In the genomic region with DNA sequence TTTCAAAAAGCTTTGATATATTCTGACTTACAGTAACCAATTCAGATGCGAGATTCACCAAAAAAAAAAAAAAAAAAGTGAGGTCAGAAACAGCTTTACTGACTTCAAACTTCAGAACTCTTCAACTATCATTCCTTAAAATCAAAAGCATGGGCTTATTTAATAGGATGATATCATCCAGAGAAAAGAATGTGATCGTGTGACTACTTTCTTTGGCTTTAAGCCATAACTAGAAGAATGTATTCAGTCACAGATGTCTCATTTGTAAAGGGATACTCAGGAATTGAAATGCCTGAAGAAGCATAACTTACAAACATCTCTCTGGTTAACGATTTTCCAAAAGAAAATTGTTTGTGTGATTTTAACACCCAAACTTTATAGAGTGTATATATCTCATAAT, we compare ENCODE assay signal across 2 cellular contexts.
TF ChIP-seq lines count a peak whose summit lies in the region.

No MANE protein-coding gene starts in this region.

TF ChIP-seq in A549, 52 proteins besides CTCF, POLR2A, EP300 and RAD21 (continued from another document):
- TF ChIP-seq MYC (IDR thresholded peaks at IDR 0.05; ENCODE audit: borderline replicate concordance, low read length) (no peak), JUN (IDR thresholded peaks at IDR 0.05) (no peak), FOSL2 (IDR thresholded peaks at IDR 0.05) (no peak), FOSL2 (CRISPR knock-in tag; IDR thresholded peaks at IDR 0.05) (no peak), HEYL (CRISPR knock-in tag; IDR thresholded peaks at IDR 0.05) (no peak), PHF8 (IDR thresholded peaks at IDR 0.05; ENCODE audit: borderline replicate concordance, low read depth) (no peak), RFX5 (IDR thresholded peaks at IDR 0.05) (no peak)
- TF ChIP-seq, protein P1, sequence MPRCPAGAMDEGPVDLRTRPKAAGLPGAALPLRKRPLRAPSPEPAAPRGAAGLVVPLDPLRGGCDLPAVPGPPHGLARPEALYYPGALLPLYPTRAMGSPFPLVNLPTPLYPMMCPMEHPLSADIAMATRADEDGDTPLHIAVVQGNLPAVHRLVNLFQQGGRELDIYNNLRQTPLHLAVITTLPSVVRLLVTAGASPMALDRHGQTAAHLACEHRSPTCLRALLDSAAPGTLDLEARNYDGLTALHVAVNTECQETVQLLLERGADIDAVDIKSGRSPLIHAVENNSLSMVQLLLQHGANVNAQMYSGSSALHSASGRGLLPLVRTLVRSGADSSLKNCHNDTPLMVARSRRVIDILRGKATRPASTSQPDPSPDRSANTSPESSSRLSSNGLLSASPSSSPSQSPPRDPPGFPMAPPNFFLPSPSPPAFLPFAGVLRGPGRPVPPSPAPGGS (IDR thresholded peaks at IDR 0.05): no peak

TF ChIP-seq in WTC11, 78 proteins besides CTCF, POLR2A, EP300 and RAD21 (continued from another document):
- TF ChIP-seq GTF2I (CRISPR knock-in tag; conservative IDR thresholded peaks at IDR 0.05) (no peak), ZNF671 (CRISPR knock-in tag; IDR thresholded peaks at IDR 0.05) (no peak), STAT6 (CRISPR knock-in tag; conservative IDR thresholded peaks at IDR 0.05; ENCODE audit: low read depth) (no peak), RELA (CRISPR knock-in tag; IDR thresholded peaks at IDR 0.05; ENCODE audit: borderline replicate concordance) (no peak), CREB1 (CRISPR knock-in tag; IDR thresholded peaks at IDR 0.05) (no peak), IRF2 (CRISPR knock-in tag; IDR thresholded peaks at IDR 0.05; ENCODE audit: borderline replicate concordance, low read depth) (no peak), ZNF219 (CRISPR knock-in tag; IDR thresholded peaks at IDR 0.05; ENCODE audit: borderline replicate concordance) (no peak), ZNF317 (CRISPR knock-in tag; IDR thresholded peaks at IDR 0.05; ENCODE audit: borderline replicate concordance, low read depth) (no peak), SP1 (CRISPR knock-in tag; conservative IDR thresholded peaks at IDR 0.05) (no peak)
- TF ChIP-seq, protein P2, sequence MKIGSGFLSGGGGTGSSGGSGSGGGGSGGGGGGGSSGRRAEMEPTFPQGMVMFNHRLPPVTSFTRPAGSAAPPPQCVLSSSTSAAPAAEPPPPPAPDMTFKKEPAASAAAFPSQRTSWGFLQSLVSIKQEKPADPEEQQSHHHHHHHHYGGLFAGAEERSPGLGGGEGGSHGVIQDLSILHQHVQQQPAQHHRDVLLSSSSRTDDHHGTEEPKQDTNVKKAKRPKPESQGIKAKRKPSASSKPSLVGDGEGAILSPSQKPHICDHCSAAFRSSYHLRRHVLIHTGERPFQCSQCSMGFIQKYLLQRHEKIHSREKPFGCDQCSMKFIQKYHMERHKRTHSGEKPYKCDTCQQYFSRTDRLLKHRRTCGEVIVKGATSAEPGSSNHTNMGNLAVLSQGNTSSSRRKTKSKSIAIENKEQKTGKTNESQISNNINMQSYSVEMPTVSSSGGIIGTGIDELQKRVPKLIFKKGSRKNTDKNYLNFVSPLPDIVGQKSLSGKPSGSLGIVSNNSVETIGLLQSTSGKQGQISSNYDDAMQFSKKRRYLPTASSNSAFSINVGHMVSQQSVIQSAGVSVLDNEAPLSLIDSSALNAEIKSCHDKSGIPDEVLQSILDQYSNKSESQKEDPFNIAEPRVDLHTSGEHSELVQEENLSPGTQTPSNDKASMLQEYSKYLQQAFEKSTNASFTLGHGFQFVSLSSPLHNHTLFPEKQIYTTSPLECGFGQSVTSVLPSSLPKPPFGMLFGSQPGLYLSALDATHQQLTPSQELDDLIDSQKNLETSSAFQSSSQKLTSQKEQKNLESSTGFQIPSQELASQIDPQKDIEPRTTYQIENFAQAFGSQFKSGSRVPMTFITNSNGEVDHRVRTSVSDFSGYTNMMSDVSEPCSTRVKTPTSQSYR (CRISPR knock-in tag; IDR thresholded peaks at IDR 0.05): no peak
- TF ChIP-seq, protein P3, sequence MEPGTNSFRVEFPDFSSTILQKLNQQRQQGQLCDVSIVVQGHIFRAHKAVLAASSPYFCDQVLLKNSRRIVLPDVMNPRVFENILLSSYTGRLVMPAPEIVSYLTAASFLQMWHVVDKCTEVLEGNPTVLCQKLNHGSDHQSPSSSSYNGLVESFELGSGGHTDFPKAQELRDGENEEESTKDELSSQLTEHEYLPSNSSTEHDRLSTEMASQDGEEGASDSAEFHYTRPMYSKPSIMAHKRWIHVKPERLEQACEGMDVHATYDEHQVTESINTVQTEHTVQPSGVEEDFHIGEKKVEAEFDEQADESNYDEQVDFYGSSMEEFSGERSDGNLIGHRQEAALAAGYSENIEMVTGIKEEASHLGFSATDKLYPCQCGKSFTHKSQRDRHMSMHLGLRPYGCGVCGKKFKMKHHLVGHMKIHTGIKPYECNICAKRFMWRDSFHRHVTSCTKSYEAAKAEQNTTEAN (CRISPR knock-in tag; IDR thresholded peaks at IDR 0.05): no peak
- TF ChIP-seq, protein P4, sequence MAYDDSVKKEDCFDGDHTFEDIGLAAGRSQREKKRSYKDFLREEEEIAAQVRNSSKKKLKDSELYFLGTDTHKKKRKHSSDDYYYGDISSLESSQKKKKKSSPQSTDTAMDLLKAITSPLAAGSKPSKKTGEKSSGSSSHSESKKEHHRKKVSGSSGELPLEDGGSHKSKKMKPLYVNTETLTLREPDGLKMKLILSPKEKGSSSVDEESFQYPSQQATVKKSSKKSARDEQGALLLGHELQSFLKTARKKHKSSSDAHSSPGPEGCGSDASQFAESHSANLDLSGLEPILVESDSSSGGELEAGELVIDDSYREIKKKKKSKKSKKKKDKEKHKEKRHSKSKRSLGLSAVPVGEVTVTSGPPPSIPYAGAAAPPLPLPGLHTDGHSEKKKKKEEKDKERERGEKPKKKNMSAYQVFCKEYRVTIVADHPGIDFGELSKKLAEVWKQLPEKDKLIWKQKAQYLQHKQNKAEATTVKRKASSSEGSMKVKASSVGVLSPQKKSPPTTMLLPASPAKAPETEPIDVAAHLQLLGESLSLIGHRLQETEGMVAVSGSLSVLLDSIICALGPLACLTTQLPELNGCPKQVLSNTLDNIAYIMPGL (CRISPR knock-in tag; IDR thresholded peaks at IDR 0.05): no peak
- TF ChIP-seq, protein P5, sequence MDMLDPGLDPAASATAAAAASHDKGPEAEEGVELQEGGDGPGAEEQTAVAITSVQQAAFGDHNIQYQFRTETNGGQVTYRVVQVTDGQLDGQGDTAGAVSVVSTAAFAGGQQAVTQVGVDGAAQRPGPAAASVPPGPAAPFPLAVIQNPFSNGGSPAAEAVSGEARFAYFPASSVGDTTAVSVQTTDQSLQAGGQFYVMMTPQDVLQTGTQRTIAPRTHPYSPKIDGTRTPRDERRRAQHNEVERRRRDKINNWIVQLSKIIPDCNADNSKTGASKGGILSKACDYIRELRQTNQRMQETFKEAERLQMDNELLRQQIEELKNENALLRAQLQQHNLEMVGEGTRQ (CRISPR knock-in tag; IDR thresholded peaks at IDR 0.05): no peak
